8 cellular contexts compared by ENCODE assay signal in genomic region chrX:102155806-102156179, GRCh38. TPM values are rescaled to one million over a fixed set of nuclear protein-coding genes. Genes with fewer than 3 reads are reported as not detected.
DNase-seq lines count a peak whose midpoint lies in the region; ATAC-seq and TF ChIP-seq lines count a peak whose summit lies in the region.

BEX5 (minus strand) TSS chrX:102155977; CDS start chrX:102154265, 1,712 bp downstream.

- H3K4me3 ChIP-seq in adrenal gland (peak within 1 kb of the TSS in 2 of 4 donors; percentile 26 to 55), retinal pigment epithelial cell (ENCODE audit: low read length) (peak within 1 kb of the TSS; percentile 27)

- H3K27ac ChIP-seq in adrenal gland = peak within 1 kb of the TSS in 2 of 5 donors; percentile 50 to 54

- ATAC-seq in GM19395 (IDR thresholded peaks at IDR 0.05; ENCODE audit: unreplicated experiment) = peak; percentile 92
- ATAC-seq in HG03565 (IDR thresholded peaks at IDR 0.05; ENCODE audit: unreplicated experiment) = peak; percentile 98

- 0 to 32% (median 10%) methylated on average over 5 to 15 of the region's 15 CpGs for WGBS in adrenal gland, 4 donors

- no peaks in the 10 kb centered on the region for H3K4me1 ChIP-seq in adrenal gland (replicated peaks in 1 of 2)

- intact Hi-C loops in adrenal gland (cut with DNase I) = no loop called here

- TF ChIP-seq POLR2A in adrenal gland (IDR thresholded peaks at IDR 0.05) = peak; percentile 47 to 53

- DNase-seq in AML-193 (lab: John Stamatoyannopoulos, UW) (peak; percentile 21 to 47), SHP77 (lab: John Stamatoyannopoulos, UW) (peak; percentile 49 to 62), adrenal gland (peak; percentile 33 to 78 (median 56)), hypothalamus (lab: John Stamatoyannopoulos, UW) (peak in 46 of 51 donors; percentile 0 to 72 (median 42)), retinal pigment epithelial cell (ENCODE audit: low read depth) (peak; percentile 4), KG1 (lab: John Stamatoyannopoulos, UW) (no peak)

- no peaks in the 10 kb centered on the region for H3K36me3 ChIP-seq in adrenal gland (replicated peaks in 1 of 2)

- peaks cover 17% of the 10 kb centered on the region for H3K27me3 ChIP-seq in adrenal gland

- no peaks in the 10 kb centered on the region for H3K9me3 ChIP-seq in adrenal gland (replicated peaks in 1 of 3)

- no peak for TF ChIP-seq CTCF in adrenal gland (IDR thresholded peaks at IDR 0.05)
- TF ChIP-seq CTCF in retinal pigment epithelial cell (conservative IDR thresholded peaks at IDR 0.05; ENCODE audit: low read depth, low read length) = no peak

RNA-seq across cellular contexts. Expression of gene BEX5, which starts in this region (rescaled TPM):
- total RNA-seq in adrenal gland = 10 to 100 TPM in 1 of 8 donors, 1 to 10 TPM in 6, under 1 TPM in 1; 0.69 to 16.4 (median 2.2) TPM
- 10 to 100 TPM in 1 of 3 donors, 1 to 10 TPM in 2; 7.6 to 14.1 (median 9.7) TPM for polyA plus RNA-seq in adrenal gland
